8 cellular contexts compared by ENCODE assay signal in the genomic region with DNA sequence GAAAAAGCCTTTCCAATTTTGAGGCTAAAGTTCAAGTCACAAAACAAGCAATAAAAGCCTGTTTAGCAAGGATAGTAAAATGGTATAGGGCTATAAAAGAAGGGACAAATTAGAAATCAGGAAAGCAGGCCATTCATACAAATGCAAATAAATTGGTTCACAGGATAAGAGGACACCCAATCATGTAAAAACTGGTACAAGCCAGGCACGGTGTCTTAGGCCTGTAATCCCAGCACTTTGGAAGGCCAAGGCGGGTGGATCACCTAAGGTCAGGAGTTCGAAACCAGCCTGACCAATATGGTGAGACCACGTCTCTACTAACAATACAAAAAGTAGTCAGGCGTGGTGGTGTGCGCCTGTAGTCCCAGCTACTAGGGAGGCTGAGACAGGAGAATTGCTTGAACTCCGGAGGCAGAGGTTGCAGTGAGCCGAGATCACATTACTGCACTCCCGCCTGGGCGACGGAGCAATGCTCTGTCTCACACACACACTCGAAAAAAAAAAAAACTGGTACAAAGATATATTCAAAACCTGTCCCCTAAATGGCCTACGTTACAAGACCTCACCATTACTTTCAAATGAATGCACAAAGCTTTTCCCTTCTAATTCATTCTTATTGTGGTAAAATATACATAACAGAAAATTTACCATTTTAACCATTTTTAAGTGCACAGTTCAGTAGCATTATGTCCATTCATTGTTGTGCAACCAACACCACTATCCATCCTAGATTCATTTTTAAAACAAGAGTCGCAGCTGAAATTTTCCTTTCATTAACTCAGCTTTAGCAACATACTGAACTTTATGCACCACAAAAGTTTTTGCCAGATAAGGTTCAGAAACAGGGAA.
A peak's percentile ranks its signal among the peaks of the same experiment; 100 is the strongest.
DNase-seq lines count a peak whose midpoint lies in the region; ATAC-seq and TF ChIP-seq lines count a peak whose summit lies in the region.

No MANE protein-coding gene starts in this region.

- H3K27me3 Mint-ChIP-seq in nephron (ENCODE audit: low read depth): no peaks in the 10 kb centered on the region

- H3K4me3 ChIP-seq in BLaER1 (peak overlapping the region; percentile 96), LNCaP clone FGC (ENCODE audit: low read depth, low read length) (peak overlapping the region; percentile 79), duodenal mucosa (ENCODE audit: low read depth in 1 of 2, low read length in 2 of 2) (peak overlapping the region; percentile 86 to 89)

- H4K20me1 ChIP-seq in BLaER1: peaks cover 6% of the 10 kb centered on the region; the same call in 1 of the 2 replicates

- H3K4me1 Mint-ChIP-seq in nephron: peaks cover 8% of the 10 kb centered on the region

- in situ Hi-C loops in GM13976 (cut with MboI; ENCODE audit: low sequenced_read_pairs, unreplicated experiment): loop anchor here (25.0 kb wide), 1 partner anchor 275 kb away; no protein-coding TSS in a partner anchor

- H3K36me3 ChIP-seq in BLaER1 (peaks cover 5% of the 10 kb centered on the region), duodenal mucosa (ENCODE audit: control insufficient read depth in 1 of 2, insufficient read depth in 2 of 2, low read length in 2 of 2) (no peaks in the 10 kb centered on the region)

- ATAC-seq in activated CD4-positive, CD25-positive, alpha-beta regulatory T cell treated with anti-CD3 and anti-CD28 coated beads, Interleukin-2, amount 50 U/mL, for 24 hours: no peak
- ATAC-seq in GM18861 (IDR thresholded peaks at IDR 0.05; ENCODE audit: unreplicated experiment): no peak

- no peaks in the 10 kb centered on the region for H3K9me3 Mint-ChIP-seq in nephron

- peak overlapping the region; percentile 90 for H3K9ac ChIP-seq in BLaER1
- H3K9ac ChIP-seq in duodenal mucosa (ENCODE audit: low read depth in 1 of 2, low read length in 2 of 2): peak overlapping the region; percentile 76 to 80

- H3K36me3 Mint-ChIP-seq in nephron (ENCODE audit: low read depth): peaks cover 5% of the 10 kb centered on the region

- H3K27me3 ChIP-seq in BLaER1 (no peaks in the 10 kb centered on the region), duodenal mucosa (ENCODE audit: control insufficient read depth in 1 of 2, insufficient read depth in 2 of 2, low read length in 2 of 2) (no peaks in the 10 kb centered on the region)

- peaks cover 27% of the 10 kb centered on the region for H3K4me1 ChIP-seq in BLaER1
- H3K4me1 ChIP-seq in duodenal mucosa (ENCODE audit: control insufficient read depth in 1 of 2, insufficient read depth in 2 of 2, low read length in 2 of 2): peaks cover 9 to 11% of the 10 kb centered on the region in 2 donors

- no peaks in the 10 kb centered on the region for H3K9me3 ChIP-seq in BLaER1
- no peaks in the 10 kb centered on the region for H3K9me3 ChIP-seq in duodenal mucosa (ENCODE audit: control insufficient read depth in 1 of 2, low read length in 2 of 2)

- DNase-seq in LNCaP clone FGC (ENCODE audit: low read depth) (no peak), GM13976 (ENCODE audit: low spot score) (no peak), SW 1271 (lab: John Stamatoyannopoulos, UW) (no peak)

- TF ChIP-seq CTCF in LNCaP clone FGC (IDR thresholded peaks at IDR 0.05; ENCODE audit: control insufficient read depth, extremely low read depth, insufficient read depth): no peak
- no peak for TF ChIP-seq CTCF in nephron (IDR thresholded peaks at IDR 0.05; ENCODE audit: unreplicated experiment in 3 of 3)
- TF ChIP-seq CTCF in GM13976 (IDR thresholded peaks at IDR 0.05; ENCODE audit: borderline replicate concordance, control extremely low read depth, extremely low read depth, insufficient read depth, missing control alignments): no peak

- H3K27ac ChIP-seq in BLaER1 (peak overlapping the region; percentile 85), duodenal mucosa (ENCODE audit: low read depth, low read length) (no peak overlapping the region)

- H3K27ac Mint-ChIP-seq in nephron: peak overlapping the region; percentile 95 to 97 (median 96)

- H3K4me2 ChIP-seq in BLaER1: peak overlapping the region; percentile 86

- H3K4me3 Mint-ChIP-seq in nephron: peak overlapping the region; percentile 90 to 97 (median 95)
